ENCODE assay signal across 8 cellular contexts in genomic region chr20:47360489-47361267, GRCh38. TPM values are rescaled to one million over a fixed set of nuclear protein-coding genes. Genes with fewer than 3 reads are reported as not detected.
DNase-seq lines count a peak whose midpoint lies in the region; ATAC-seq, FAIRE-seq and TF ChIP-seq lines count a peak whose summit lies in the region.

No MANE protein-coding gene starts in this region.

- 21% methylated on average over 25 of the region's 25 CpGs for WGBS in body of pancreas, 2 donors

- H3K9me3 ChIP-seq in body of pancreas (no peaks in the 10 kb centered on the region), iPS-18a (ENCODE audit: control insufficient read depth, low read depth, low read length) (no peaks in the 10 kb centered on the region)

- H3K9ac ChIP-seq in iPS-18a (ENCODE audit: low read length) = peak overlapping the region; percentile 45

- FAIRE-seq in H54 (lab: Jason Lieb, UNC) = no peak

- ATAC-seq in body of pancreas = peak; percentile 14
- ATAC-seq in GM19351 (IDR thresholded peaks at IDR 0.05; ENCODE audit: unreplicated experiment) = no peak

- intact Hi-C loops in body of pancreas (cut with DNase I) = no loop called here

- no peak overlapping the region for H3K4me3 ChIP-seq in body of pancreas
- H3K4me3 ChIP-seq in iPS-18a (ENCODE audit: low read length) = peak overlapping the region; percentile 37

- H3K4me1 ChIP-seq in body of pancreas = peaks cover 64% of the 10 kb centered on the region
- peaks cover 67% of the 10 kb centered on the region for H3K4me1 ChIP-seq in iPS-18a (ENCODE audit: control insufficient read depth, low read depth, low read length)

- TF ChIP-seq POLR2A in H54 (IDR thresholded peaks at IDR 0.05; ENCODE audit: low read depth, low read length) = peak; percentile 28; the same call in 1 of the 2 replicates
- TF ChIP-seq POLR2A in body of pancreas (IDR thresholded peaks at IDR 0.05) = peak in 2 of 3 donors; percentile 69 to 72

- peak in 1 of 7 experiments; percentile 8 for TF ChIP-seq CTCF in body of pancreas (IDR thresholded peaks at IDR 0.05)

- H3K36me3 ChIP-seq in body of pancreas (replicated peaks in 1 of 2; ENCODE audit: insufficient read depth in 1 of 2, low read depth in 2 of 2) (no peaks in the 10 kb centered on the region), iPS-18a (ENCODE audit: control insufficient read depth, low read depth, low read length) (peaks cover 16% of the 10 kb centered on the region)

- DNase-seq in AG08396 (ENCODE audit: low spot score) (peak; percentile 63), H54 (ENCODE audit: insufficient read length, low spot score) (peak; percentile 53), NCI-H524 treated with DMSO at 0.1 percent for 48 hours (lab: John Stamatoyannopoulos, UW) (peak; percentile 77), body of pancreas (peak; percentile 78 to 86 (median 84)), renal cortical epithelial cell (ENCODE audit: low read depth) (peak; percentile 93), iPS-NIHi7 (ENCODE audit: extremely low spot score) (no peak)

- H3K27ac ChIP-seq in body of pancreas (peak overlapping the region; percentile 96 to 100 (median 98)), iPS-18a (ENCODE audit: low read length) (peak overlapping the region; percentile 79)

- H3K27me3 ChIP-seq in body of pancreas = no peaks in the 10 kb centered on the region
- H3K27me3 ChIP-seq in iPS-18a (ENCODE audit: control insufficient read depth, insufficient read depth, low read length) = no peaks in the 10 kb centered on the region

RNA-seq across cellular contexts. Expression of gene ZMYND8, which starts 4.2 kb away (rescaled TPM):
- total RNA-seq in body of pancreas = 10 to 100 TPM; 18.9 to 19.1 TPM
- 11.8 and 21.9 TPM in 2 replicates for total RNA-seq in renal cortical epithelial cell
